In the genomic region with DNA sequence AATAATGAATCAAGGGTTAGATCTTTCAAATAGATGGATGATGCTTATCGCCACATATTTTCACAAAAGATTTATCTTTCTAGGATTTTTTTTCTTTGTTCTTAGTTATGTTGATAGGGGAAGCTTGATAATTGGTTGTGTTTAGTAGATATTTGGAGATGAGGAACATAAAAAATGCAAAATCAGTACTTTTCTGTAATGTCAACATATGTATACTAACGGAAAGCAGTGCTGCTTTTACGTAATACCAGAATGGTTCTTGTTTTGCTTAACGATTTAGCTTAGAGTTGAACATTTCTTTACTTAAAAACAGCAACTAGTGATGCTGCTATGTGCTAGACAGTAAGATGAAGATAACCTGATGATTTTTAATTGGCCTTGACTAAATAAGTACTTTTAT, we compare ENCODE assay signal across 11 cellular contexts. TPM values are rescaled to one million over a fixed set of nuclear protein-coding genes. Genes with fewer than 3 reads are reported as not detected.
DNase-seq lines count a peak whose midpoint lies in the region; ATAC-seq and TF ChIP-seq lines count a peak whose summit lies in the region.
"Had no signal": no experiment of that assay in that cellular context is flagged by ENCODE, and none has a peak within 500 bp of the region (broad histone marks: within the 10 kb centered on the region; RNA-seq: fewer than 3 reads in every experiment).

No MANE protein-coding gene starts in this region.

- H3K4me1 ChIP-seq in PC-9 (replicated peaks; ENCODE audit: insufficient read depth) (peaks cover 16% of the 10 kb centered on the region), esophagus muscularis mucosa (peaks cover 42 to 71% (median 64%) of the 10 kb centered on the region in 4 donors)

- H3K36me3 ChIP-seq in PC-9 (ENCODE audit: low read depth) (peaks cover 21% of the 10 kb centered on the region; the same call in 1 of the 2 replicates), esophagus muscularis mucosa (peaks cover 0 to 16% (median 14%) of the 10 kb centered on the region in 4 donors)

- no TSS peak for BruUV-seq in PC-9 (replicated peaks; lab: Mats Ljungman, UMichigan)

- TF ChIP-seq CTCF in PC-9 (conservative IDR thresholded peaks at IDR 0.05): no peak
- TF ChIP-seq CTCF in esophagus muscularis mucosa (IDR thresholded peaks at IDR 0.05): no peak

- no peak overlapping the region for H3K27ac ChIP-seq in PC-9
- H3K27ac ChIP-seq in esophagus muscularis mucosa (replicated peaks in 1 of 4): peak overlapping the region in 3 of 4 donors; percentile 9 to 97 (median 31)

- H3K9me3 ChIP-seq in PC-9 (ENCODE audit: insufficient read depth, low read depth) (no peaks in the 10 kb centered on the region), esophagus muscularis mucosa (no peaks in the 10 kb centered on the region)

- no peaks in the 10 kb centered on the region for H3K27me3 Mint-ChIP-seq in activated CD4-positive, alpha-beta T cell treated with anti-CD3 and anti-CD28 coated beads for 36 hours

- H3K4me1 Mint-ChIP-seq in activated CD4-positive, alpha-beta T cell treated with anti-CD3 and anti-CD28 coated beads for 36 hours: peaks cover 42% of the 10 kb centered on the region

- TF ChIP-seq POLR2A in esophagus muscularis mucosa (IDR thresholded peaks at IDR 0.05; ENCODE audit: low read depth): no peak

- H2AFZ ChIP-seq in PC-9: no peak overlapping the region

- H3K27me3 ChIP-seq in PC-9 (ENCODE audit: insufficient read depth, low read depth) (no peaks in the 10 kb centered on the region), esophagus muscularis mucosa (no peaks in the 10 kb centered on the region)

- peaks cover 30% of the 10 kb centered on the region for H3K36me3 Mint-ChIP-seq in activated CD4-positive, alpha-beta T cell treated with anti-CD3 and anti-CD28 coated beads for 36 hours (ENCODE audit: low read depth)

- no peak for ATAC-seq in activated CD4-positive, alpha-beta T cell treated with anti-CD3 and anti-CD28 coated beads for 36 hours
- ATAC-seq: K562 had no signal

- no peak for TF ChIP-seq EP300 in esophagus muscularis mucosa (IDR thresholded peaks at IDR 0.05)

- no peaks in the 10 kb centered on the region for H3K9me2 ChIP-seq in PC-9 (ENCODE audit: insufficient read depth)

- H3K27ac Mint-ChIP-seq in activated CD4-positive, alpha-beta T cell treated with anti-CD3 and anti-CD28 coated beads for 36 hours: peak overlapping the region; percentile 67

- intact Hi-C loops in activated CD4-positive, alpha-beta T cell treated with anti-CD3 and anti-CD28 coated beads for 36 hours (cut with DNase I, micrococcal nuclease): loop anchor here (2.0 to 5.0 kb wide), 3 partner anchors 23 to 329 kb away; a partner anchor contains a TSS
- intact Hi-C loops in PC-9 (cut with micrococcal nuclease; ENCODE audit: unreplicated experiment): no loop called here
- intact Hi-C loops in esophagus muscularis mucosa (cut with DNase I): loop anchor here (5.0 kb wide), 1 partner anchor 34 kb away; no protein-coding TSS in a partner anchor

- peaks cover 64% of the 10 kb centered on the region for H3K79me2 ChIP-seq in PC-9 (ENCODE audit: low read depth)

- CTCF ChIA-PET in activated CD4-positive, alpha-beta T cell treated with anti-CD3 and anti-CD28 coated beads for 36 hours (lab: Charles Lee): interaction anchor here (0.6 to 1.5 kb wide), 4 partner anchors 19 to 198 kb away, joined by 3 to 6 read pairs (median 3); no protein-coding TSS in a partner anchor
- CTCF ChIA-PET in PC-9 (lab: Charles Lee): no interaction called here

- DNase-seq in activated CD4-positive, alpha-beta T cell treated with anti-CD3 and anti-CD28 coated beads for 36 hours: no peak
- no peak for DNase-seq in activated CD4-positive, alpha-beta T cell treated with anti-CD3 and anti-CD28 coated beads, Interleukin-2, amount 50 U/mL, for 1 hour
- no peak for DNase-seq in PC-9
- no peak for DNase-seq in esophagus muscularis mucosa (ENCODE audit: extremely low spot score)
- no peak for DNase-seq in skeletal muscle cell (ENCODE audit: low read depth)
- no peak for DNase-seq in GOT3 (lab: John Stamatoyannopoulos, UW)
- DNase-seq in NCI-H1417 (lab: John Stamatoyannopoulos, UW): no peak
- no peak for DNase-seq in stimulated activated CD4-positive, alpha-beta T cell treated with anti-CD3 and anti-CD28 coated beads, Interleukin-1b, Interleukin-23, amount 100 ng/mL, for 48 hours
- DNase-seq: activated effector memory CD4-positive, alpha-beta T cell treated with anti-CD3 and anti-CD28 coated beads, Interleukin-2, amount 50 U/mL, for 16 hours; retina had no signal

- H3K4me3 ChIP-seq in PC-9 (0 out of 2 replicates have a peak overlapping the region, but pooled peaks have one; percentile 16), esophagus muscularis mucosa (peak overlapping the region in 1 of 4 donors; percentile 7), skeletal muscle cell (ENCODE audit: low read depth, low read length) (peak overlapping the region; percentile 1)
- H3K4me3 ChIP-seq: K562 had no signal

- H3K9me3 Mint-ChIP-seq in activated CD4-positive, alpha-beta T cell treated with anti-CD3 and anti-CD28 coated beads for 36 hours (ENCODE audit: low read depth): no peaks in the 10 kb centered on the region

- 46% methylated on average over 4 of the region's 4 CpGs for WGBS in esophagus muscularis mucosa

- POLR2A ChIA-PET in activated CD4-positive, alpha-beta T cell treated with anti-CD3 and anti-CD28 coated beads for 36 hours (lab: Charles Lee): no interaction called here
- POLR2A ChIA-PET in PC-9 (lab: Charles Lee; ENCODE audit: unreplicated experiment): no interaction called here

- H3K4me3 Mint-ChIP-seq in activated CD4-positive, alpha-beta T cell treated with anti-CD3 and anti-CD28 coated beads for 36 hours: peak overlapping the region; percentile 29

- peaks cover 35% of the 10 kb centered on the region for H4K20me1 ChIP-seq in PC-9 (ENCODE audit: insufficient read depth)

- peaks cover 18% of the 10 kb centered on the region for H3F3A ChIP-seq in PC-9 (ENCODE audit: insufficient read depth, low read depth)

- peak overlapping the region; percentile 93 for H3K4me2 ChIP-seq in PC-9

RNA-seq across cellular contexts. Expression of a gene that starts 3.0 kb away (rescaled TPM):
- 10 to 100 TPM; 54.2 to 59.9 TPM for total RNA-seq in activated CD4-positive, alpha-beta T cell treated with anti-CD3 and anti-CD28 coated beads for 36 hours
- total RNA-seq in PC-9 (2021) (47.1 and 55.1 TPM in 2 replicates), esophagus muscularis mucosa (10 to 100 TPM; 36.8 to 49.4 (median 45.5) TPM)
